1 cellular context compared by ENCODE assay signal in genomic region chr20:17559338-17559737, GRCh38.
TF ChIP-seq lines count a peak whose summit lies in the region.

No MANE protein-coding gene starts in this region.

TF ChIP-seq in K562, 482 proteins besides CTCF, POLR2A, EP300 and RAD21 (continued from another document):
- no peak for TF ChIP-seq KAT2B (IDR thresholded peaks at IDR 0.05; ENCODE audit: low read depth, low read length)
- TF ChIP-seq, protein P1, sequence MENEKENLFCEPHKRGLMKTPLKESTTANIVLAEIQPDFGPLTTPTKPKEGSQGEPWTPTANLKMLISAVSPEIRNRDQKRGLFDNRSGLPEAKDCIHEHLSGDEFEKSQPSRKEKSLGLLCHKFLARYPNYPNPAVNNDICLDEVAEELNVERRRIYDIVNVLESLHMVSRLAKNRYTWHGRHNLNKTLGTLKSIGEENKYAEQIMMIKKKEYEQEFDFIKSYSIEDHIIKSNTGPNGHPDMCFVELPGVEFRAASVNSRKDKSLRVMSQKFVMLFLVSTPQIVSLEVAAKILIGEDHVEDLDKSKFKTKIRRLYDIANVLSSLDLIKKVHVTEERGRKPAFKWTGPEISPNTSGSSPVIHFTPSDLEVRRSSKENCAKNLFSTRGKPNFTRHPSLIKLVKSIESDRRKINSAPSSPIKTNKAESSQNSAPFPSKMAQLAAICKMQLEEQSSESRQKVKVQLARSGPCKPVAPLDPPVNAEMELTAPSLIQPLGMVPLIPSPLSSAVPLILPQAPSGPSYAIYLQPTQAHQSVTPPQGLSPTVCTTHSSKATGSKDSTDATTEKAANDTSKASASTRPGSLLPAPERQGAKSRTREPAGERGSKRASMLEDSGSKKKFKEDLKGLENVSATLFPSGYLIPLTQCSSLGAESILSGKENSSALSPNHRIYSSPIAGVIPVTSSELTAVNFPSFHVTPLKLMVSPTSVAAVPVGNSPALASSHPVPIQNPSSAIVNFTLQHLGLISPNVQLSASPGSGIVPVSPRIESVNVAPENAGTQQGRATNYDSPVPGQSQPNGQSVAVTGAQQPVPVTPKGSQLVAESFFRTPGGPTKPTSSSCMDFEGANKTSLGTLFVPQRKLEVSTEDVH (IDR thresholded peaks at IDR 0.05; ENCODE audit: low read depth, partially characterized antibody), result no peak
- TF ChIP-seq, protein P2, sequence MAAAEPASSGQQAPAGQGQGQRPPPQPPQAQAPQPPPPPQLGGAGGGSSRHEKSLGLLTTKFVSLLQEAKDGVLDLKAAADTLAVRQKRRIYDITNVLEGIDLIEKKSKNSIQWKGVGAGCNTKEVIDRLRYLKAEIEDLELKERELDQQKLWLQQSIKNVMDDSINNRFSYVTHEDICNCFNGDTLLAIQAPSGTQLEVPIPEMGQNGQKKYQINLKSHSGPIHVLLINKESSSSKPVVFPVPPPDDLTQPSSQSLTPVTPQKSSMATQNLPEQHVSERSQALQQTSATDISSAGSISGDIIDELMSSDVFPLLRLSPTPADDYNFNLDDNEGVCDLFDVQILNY (CRISPR knock-in tag; IDR thresholded peaks at IDR 0.05), result no peak
- TF ChIP-seq HINFP (tag; conservative IDR thresholded peaks at IDR 0.05; ENCODE audit: low read depth), result no peak
- no peak for TF ChIP-seq CTBP1 (IDR thresholded peaks at IDR 0.05; ENCODE audit: borderline replicate concordance)
- no peak for TF ChIP-seq TFAM (CRISPR knock-in tag; conservative IDR thresholded peaks at IDR 0.05)
- no peak for TF ChIP-seq GABPB1 (CRISPR knock-in tag; IDR thresholded peaks at IDR 0.05)
- TF ChIP-seq CHD4 (IDR thresholded peaks at IDR 0.05; ENCODE audit: insufficient read depth, insufficient replicate concordance, low read depth, low read length, poor library complexity, severe bottlenecking), result no peak
- TF ChIP-seq POLR3A (IDR thresholded peaks at IDR 0.05; ENCODE audit: borderline replicate concordance, extremely low read depth, insufficient read depth, insufficient read length), result no peak
- no peak for TF ChIP-seq ILF3 (IDR thresholded peaks at IDR 0.05; ENCODE audit: borderline replicate concordance)
- no peak for TF ChIP-seq ZBTB11 (CRISPR knock-in tag; IDR thresholded peaks at IDR 0.05)
- TF ChIP-seq POLR2B (IDR thresholded peaks at IDR 0.05; ENCODE audit: low read depth, partially characterized antibody), result no peak
- TF ChIP-seq, protein P3, sequence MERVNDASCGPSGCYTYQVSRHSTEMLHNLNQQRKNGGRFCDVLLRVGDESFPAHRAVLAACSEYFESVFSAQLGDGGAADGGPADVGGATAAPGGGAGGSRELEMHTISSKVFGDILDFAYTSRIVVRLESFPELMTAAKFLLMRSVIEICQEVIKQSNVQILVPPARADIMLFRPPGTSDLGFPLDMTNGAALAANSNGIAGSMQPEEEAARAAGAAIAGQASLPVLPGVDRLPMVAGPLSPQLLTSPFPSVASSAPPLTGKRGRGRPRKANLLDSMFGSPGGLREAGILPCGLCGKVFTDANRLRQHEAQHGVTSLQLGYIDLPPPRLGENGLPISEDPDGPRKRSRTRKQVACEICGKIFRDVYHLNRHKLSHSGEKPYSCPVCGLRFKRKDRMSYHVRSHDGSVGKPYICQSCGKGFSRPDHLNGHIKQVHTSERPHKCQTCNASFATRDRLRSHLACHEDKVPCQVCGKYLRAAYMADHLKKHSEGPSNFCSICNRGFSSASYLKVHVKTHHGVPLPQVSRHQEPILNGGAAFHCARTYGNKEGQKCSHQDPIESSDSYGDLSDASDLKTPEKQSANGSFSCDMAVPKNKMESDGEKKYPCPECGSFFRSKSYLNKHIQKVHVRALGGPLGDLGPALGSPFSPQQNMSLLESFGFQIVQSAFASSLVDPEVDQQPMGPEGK (CRISPR knock-in tag; IDR thresholded peaks at IDR 0.05; ENCODE audit: borderline replicate concordance), result no peak
- TF ChIP-seq PHF21A (IDR thresholded peaks at IDR 0.05; ENCODE audit: borderline replicate concordance, low read depth), result no peak
- no peak for TF ChIP-seq ETS2 (tag; IDR thresholded peaks at IDR 0.05; ENCODE audit: borderline replicate concordance, poor library complexity, severe bottlenecking)
